In the genomic region with DNA sequence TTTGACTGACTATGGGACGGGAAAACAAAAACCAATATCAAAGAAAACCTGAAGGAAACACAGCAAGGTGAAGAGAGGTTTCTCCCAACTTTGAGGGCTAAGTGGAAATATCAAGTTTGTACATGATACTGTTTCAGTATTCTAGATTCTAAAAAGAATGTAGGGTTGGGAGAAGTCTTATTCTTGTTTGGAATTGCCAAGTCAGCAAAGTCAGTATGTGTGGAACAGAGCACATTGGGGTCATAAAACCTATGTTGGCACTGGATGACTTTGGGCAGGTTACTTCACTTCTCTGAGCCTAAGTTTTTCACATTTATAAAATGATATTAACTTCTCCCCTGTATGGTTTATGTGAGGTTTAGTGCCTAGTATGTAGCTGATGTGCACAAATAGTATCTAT, we compare ENCODE assay signal across 8 cellular contexts.
"Had no signal": no experiment of that assay in that cellular context is flagged by ENCODE, and none has a peak within 500 bp of the region (broad histone marks: within the 10 kb centered on the region; RNA-seq: fewer than 3 reads in every experiment).

No MANE protein-coding gene starts in this region.

- H3K4me2 ChIP-seq: KMS-11 had no signal

- H3K27ac ChIP-seq: GM23248, KMS-11 had no signal

- H2AFZ ChIP-seq: GM23248 had no signal

- FAIRE-seq: H54, HTR-8/SVneo had no signal

- H3K4me3 ChIP-seq: GM23248 had no signal

- H3K9ac ChIP-seq: GM23248, KMS-11 had no signal

- DNase-seq: GM23248, GOT3, H9, HCEC 1CT, KBM-7 had no signal
